In genomic region chr1:79496129-79496528, GRCh38 we compare ENCODE assay signal across 28 cellular contexts.
"Had no signal": no experiment of that assay in that cellular context is flagged by ENCODE, and none has a peak within 500 bp of the region (broad histone marks: within the 10 kb centered on the region; RNA-seq: fewer than 3 reads in every experiment).

No MANE protein-coding gene starts in this region.

- H3K4me1 ChIP-seq: pancreas, prostate gland, right lobe of liver, sigmoid colon, suprapubic skin, testis, tibial artery, transverse colon, upper lobe of right lung, uterus had no signal

- DNase-seq: naive thymus-derived CD4-positive, alpha-beta T cell; natural killer cell; occipital lobe; pancreas; retina; right cardiac atrium; right lobe of liver; sigmoid colon; small intestine; stimulated activated CD4-positive, alpha-beta T cell treated with anti-CD3 and anti-CD28 coated beads, Interleukin-15, amount 100 ng/mL, for 24 hours; stimulated activated CD4-positive, alpha-beta T cell treated with anti-CD3 and anti-CD28 coated beads, Interleukin-2, amount 100 ng/mL, for 24 hours; stimulated activated CD4-positive, alpha-beta T cell treated with anti-CD3 and anti-CD28 coated beads, Interleukin-2, amount 100 ng/mL, for 48 hours; stimulated activated CD4-positive, alpha-beta T cell treated with anti-CD3 and anti-CD28 coated beads, Interleukin-4, amount 100 ng/mL, for 24 hours; stimulated activated naive CD4-positive, alpha-beta T cell; stimulated activated naive CD8-positive, alpha-beta T cell treated with anti-CD3 and anti-CD28 coated beads, Interleukin-15, amount 100 ng/mL, for 72 hours; stimulated activated naive CD8-positive, alpha-beta T cell treated with anti-CD3 and anti-CD28 coated beads, Interleukin-15, Interleukin-2, amounts not matched to agents 100 U/mL and 50 U/mL, for 24 hours; substantia nigra; testis; tibial artery; transverse colon; upper lobe of right lung; uterus had no signal

- ATAC-seq: naive thymus-derived CD4-positive, alpha-beta T cell; natural killer cell; pancreas; right cardiac atrium; right lobe of liver; stimulated activated memory B cell treated with anti-CD40 and anti-IgM and Interleukin-4, amounts not matched to agents 10 μg/mL and 1 μg/mL and 100 μg/mL, for 72 hours; stimulated activated naive CD8-positive, alpha-beta T cell treated with anti-CD3 and anti-CD28 coated beads, Interleukin-15, amount 100 ng/mL, for 72 hours; stimulated activated naive CD8-positive, alpha-beta T cell treated with anti-CD3 and anti-CD28 coated beads, Interleukin-15, Interleukin-2, amounts not matched to agents 100 U/mL and 50 U/mL, for 24 hours; upper lobe of right lung had no signal

- H3K4me2 ChIP-seq: neural progenitor cell had no signal

- H3K4me3 ChIP-seq: neural progenitor cell, pancreas, prostate gland, right lobe of liver, sigmoid colon, suprapubic skin, testis, tibial artery, transverse colon, upper lobe of right lung, uterus had no signal

- H2AFZ ChIP-seq: neural progenitor cell had no signal

- H3K4me3 Mint-ChIP-seq: naive thymus-derived CD4-positive, alpha-beta T cell; natural killer cell; nephron; neural progenitor cell; stimulated activated memory B cell treated with anti-CD40 and anti-IgM and Interleukin-4, amounts not matched to agents 10 μg/mL and 1 μg/mL and 100 μg/mL, for 72 hours; stimulated activated naive CD8-positive, alpha-beta T cell treated with anti-CD3 and anti-CD28 coated beads, Interleukin-15, amount 100 ng/mL, for 72 hours; type B pancreatic cell had no signal

- H3K9ac ChIP-seq: neural progenitor cell had no signal

- H3K27ac Mint-ChIP-seq: naive thymus-derived CD4-positive, alpha-beta T cell; natural killer cell; nephron; neural progenitor cell; stimulated activated memory B cell treated with anti-CD40 and anti-IgM and Interleukin-4, amounts not matched to agents 10 μg/mL and 1 μg/mL and 100 μg/mL, for 72 hours; stimulated activated naive CD8-positive, alpha-beta T cell treated with anti-CD3 and anti-CD28 coated beads, Interleukin-15, amount 100 ng/mL, for 72 hours; type B pancreatic cell had no signal

- H3K4me1 Mint-ChIP-seq: naive thymus-derived CD4-positive, alpha-beta T cell; natural killer cell; stimulated activated memory B cell treated with anti-CD40 and anti-IgM and Interleukin-4, amounts not matched to agents 10 μg/mL and 1 μg/mL and 100 μg/mL, for 72 hours; stimulated activated naive CD8-positive, alpha-beta T cell treated with anti-CD3 and anti-CD28 coated beads, Interleukin-15, amount 100 ng/mL, for 72 hours had no signal

- H3K27ac ChIP-seq: neural progenitor cell, pancreas, prostate gland, right lobe of liver, sigmoid colon, suprapubic skin, testis, tibial artery, transverse colon, upper lobe of right lung, uterus had no signal

- H3K27me3 ChIP-seq: neural progenitor cell, right lobe of liver, sigmoid colon, suprapubic skin, testis, tibial artery, transverse colon, upper lobe of right lung, uterus had no signal

- H3K36me3 ChIP-seq: neural progenitor cell, pancreas, prostate gland, right lobe of liver, sigmoid colon, suprapubic skin, tibial artery, transverse colon, upper lobe of right lung, uterus had no signal

- H3K36me3 Mint-ChIP-seq: naive thymus-derived CD4-positive, alpha-beta T cell; natural killer cell; stimulated activated memory B cell treated with anti-CD40 and anti-IgM and Interleukin-4, amounts not matched to agents 10 μg/mL and 1 μg/mL and 100 μg/mL, for 72 hours had no signal

- H3K9me3 Mint-ChIP-seq: stimulated activated memory B cell treated with anti-CD40 and anti-IgM and Interleukin-4, amounts not matched to agents 10 μg/mL and 1 μg/mL and 100 μg/mL, for 72 hours; type B pancreatic cell had no signal

- H3K9me3 ChIP-seq: pancreas, prostate gland, right lobe of liver, sigmoid colon, suprapubic skin, testis, tibial artery, transverse colon, upper lobe of right lung, uterus had no signal
